Comparison of ENCODE assay signal across 1 cellular context in genomic region chr15:28955686-28956421, GRCh38.
A peak's percentile ranks its signal among the peaks of the same experiment; 100 is the strongest.
TF ChIP-seq lines count a peak whose summit lies in the region.

No MANE protein-coding gene starts in this region.

TF ChIP-seq in K562, 482 proteins besides CTCF, POLR2A, EP300 and RAD21 (continued from another document):
- TF ChIP-seq CTBP1 (IDR thresholded peaks at IDR 0.05; ENCODE audit: borderline replicate concordance) (peak; percentile 50; the same call in 1 of the 2 replicates), L3MBTL2 (IDR thresholded peaks at IDR 0.05) (0 out of 2 replicates have a peak, but pooled peaks have one; percentile 18), ZKSCAN1 (IDR thresholded peaks at IDR 0.05; ENCODE audit: low read depth, low read length) (0 out of 2 replicates have a peak, but pooled peaks have one; percentile 10), VEZF1 (CRISPR knock-in tag; IDR thresholded peaks at IDR 0.05) (0 out of 2 replicates have a peak, but pooled peaks have one; percentile 17), RCOR1 (IDR thresholded peaks at IDR 0.05; ENCODE audit: borderline replicate concordance in 1 of 2, low read depth in 2 of 2, low read length in 2 of 2) (0 out of 4 replicates have a peak, but pooled peaks of 1 of the 2 experiments have one; percentile 15), DACH1 (IDR thresholded peaks at IDR 0.05; ENCODE audit: partially characterized antibody) (peak; percentile 35), TBL1XR1 (IDR thresholded peaks at IDR 0.05; ENCODE audit: low read length in 2 of 2) (no peak), TFAP4 (CRISPR knock-in tag; IDR thresholded peaks at IDR 0.05; ENCODE audit: borderline replicate concordance) (peak; percentile 95), GABPB1 (CRISPR knock-in tag; IDR thresholded peaks at IDR 0.05) (peak; percentile 80), MAZ (CRISPR knock-in tag; conservative IDR thresholded peaks at IDR 0.05 in 1 of 2, IDR thresholded peaks at IDR 0.05 in 1 of 2) (no peak), YY1 (IDR thresholded peaks at IDR 0.05; ENCODE audit: borderline replicate concordance in 1 of 3, control insufficient read depth in 1 of 3, extremely low read depth in 1 of 3, insufficient read depth in 3 of 3, insufficient read length in 1 of 3, insufficient replicate concordance in 2 of 3, low read depth in 1 of 3, low read length in 2 of 3) (peak in 1 of 3 experiments; percentile 4), E2F6 (IDR thresholded peaks at IDR 0.05; ENCODE audit: borderline replicate concordance in 1 of 2, extremely low read depth in 1 of 2, insufficient read depth in 1 of 2, insufficient read length in 1 of 2, low read depth in 1 of 2, low read length in 1 of 2, poor library complexity in 1 of 2, severe bottlenecking in 1 of 2) (peak in 1 of 2 experiments; percentile 32), ZNF282 (CRISPR knock-in tag; IDR thresholded peaks at IDR 0.05) (no peak), HMBOX1 (IDR thresholded peaks at IDR 0.05) (peak; percentile 93), RNF2 (IDR thresholded peaks at IDR 0.05) (peak; percentile 30; the same call in 1 of the 2 replicates), SMARCC2 (IDR thresholded peaks at IDR 0.05; ENCODE audit: low read depth) (no peak), GATA2 (CRISPR knock-in tag; IDR thresholded peaks at IDR 0.05) (peak; percentile 37; the same call in 1 of the 2 replicates), FOXA3 (CRISPR knock-in tag; conservative IDR thresholded peaks at IDR 0.05 in 1 of 2, IDR thresholded peaks at IDR 0.05 in 1 of 2) (no peak), MYNN (IDR thresholded peaks at IDR 0.05) (peak; percentile 15; the same call in 1 of the 2 replicates), MYNN (CRISPR knock-in tag; IDR thresholded peaks at IDR 0.05) (no peak), LCOR (CRISPR knock-in tag; IDR thresholded peaks at IDR 0.05) (0 out of 2 replicates have a peak, but pooled peaks have one; percentile 27), MNT (conservative IDR thresholded peaks at IDR 0.05) (peak in 1 of 2 experiments; percentile 45; a peak in 2 of 4 replicates), JUND (IDR thresholded peaks at IDR 0.05; ENCODE audit: borderline replicate concordance, low read depth, low read length) (no peak), JUND (tag; IDR thresholded peaks at IDR 0.05; ENCODE audit: borderline replicate concordance, low read depth, low read length) (peak; percentile 24; the same call in 1 of the 3 replicates), ETV5 (CRISPR knock-in tag; IDR thresholded peaks at IDR 0.05; ENCODE audit: low read depth) (peak; percentile 87), ATF1 (CRISPR knock-in tag; IDR thresholded peaks at IDR 0.05) (no peak), ATF1 (tag; IDR thresholded peaks at IDR 0.05) (peak; percentile 42; the same call in 1 of the 2 replicates), HNRNPLL (IDR thresholded peaks at IDR 0.05; ENCODE audit: low read depth, low read length, poor library complexity, severe bottlenecking) (no peak), NRF1 (conservative IDR thresholded peaks at IDR 0.05 in 1 of 2, IDR thresholded peaks at IDR 0.05 in 1 of 2) (peak in 1 of 2 experiments; percentile 48; a peak in 1 of 4 replicates), NFIC (IDR thresholded peaks at IDR 0.05) (no peak)
